1 cellular context compared by ENCODE assay signal in genomic region chr3:105877625-105877913, GRCh38.
TF ChIP-seq lines count a peak whose summit lies in the region.

No MANE protein-coding gene starts in this region.

TF ChIP-seq in GM23338, 12 proteins besides CTCF, POLR2A, EP300 and RAD21 (continued from another document):
- no peak for TF ChIP-seq REST (IDR thresholded peaks at IDR 0.05; ENCODE audit: unreplicated experiment)
- no peak for TF ChIP-seq EZH2 (IDR thresholded peaks at IDR 0.05; ENCODE audit: low read depth, unreplicated experiment)
- no peak for TF ChIP-seq ZNF462 (CRISPR knock-in tag; IDR thresholded peaks at IDR 0.05)
